Comparison of ENCODE assay signal across 17 cellular contexts in the genomic region with DNA sequence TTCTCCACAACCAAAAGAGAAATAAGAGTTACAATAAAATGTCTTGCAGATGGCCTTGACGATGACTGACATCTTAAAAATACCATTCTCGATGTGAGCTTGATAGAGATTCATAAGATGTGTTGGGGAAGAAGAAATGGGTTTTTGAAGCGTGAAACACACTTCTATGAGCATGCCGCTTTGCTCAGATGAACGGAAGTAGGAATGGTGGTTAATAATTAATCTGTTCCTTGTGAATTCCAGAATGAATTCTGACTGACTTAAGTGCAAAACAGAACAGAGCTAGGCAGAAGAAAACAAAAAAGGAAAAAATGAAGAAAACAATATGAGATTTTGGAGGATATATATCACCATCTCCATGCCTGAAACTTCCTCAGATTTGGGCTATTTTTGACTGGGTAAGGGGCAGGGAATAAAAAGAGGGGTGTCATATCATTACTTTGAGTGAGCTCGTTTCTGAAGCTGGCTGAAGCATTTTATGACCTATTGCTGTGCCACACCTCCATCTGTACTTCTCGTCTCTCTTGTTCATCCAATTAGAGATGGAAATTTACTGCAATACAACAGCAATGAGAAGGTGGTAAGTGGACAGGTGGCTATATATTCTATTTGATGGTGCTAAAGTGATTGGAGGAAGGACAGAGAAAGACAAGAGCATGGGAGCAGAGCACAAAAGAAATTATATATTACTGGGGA.
"Had no signal": no experiment of that assay in that cellular context is flagged by ENCODE, and none has a peak within 500 bp of the region (broad histone marks: within the 10 kb centered on the region; RNA-seq: fewer than 3 reads in every experiment).

No MANE protein-coding gene starts in this region.

- H3K27me3 ChIP-seq: sigmoid colon, spleen, tibial artery had no signal

- ATAC-seq: activated CD4-positive, alpha-beta T cell treated with anti-CD3 and anti-CD28 coated beads for 36 hours; effector memory CD8-positive, alpha-beta T cell; left ventricle myocardium superior had no signal

- H3K4me3 ChIP-seq: sigmoid colon, spleen, tibial artery had no signal

- DNase-seq: activated CD4-positive, alpha-beta memory T cell treated with anti-CD3 and anti-CD28 coated beads for 36 hours; activated CD4-positive, alpha-beta T cell treated with anti-CD3 and anti-CD28 coated beads for 36 hours; activated gamma-delta T cell treated with Interleukin-2 at 50 U/mL for 16 hours; activated T-cell treated with anti-CD3 and anti-CD28 coated beads for 4 hours; effector memory CD8-positive, alpha-beta T cell; foreskin fibroblast; hippocampal formation; left ventricle myocardium superior; sigmoid colon; spleen; stimulated activated naive CD4-positive, alpha-beta T cell treated with Interleukin-2 at 50 U/mL for 16 hours; substantia nigra; SW 1271; tibial artery; WERI-Rb-1 had no signal

- H3K36me3 ChIP-seq: sigmoid colon, spleen, tibial artery, WERI-Rb-1 had no signal

- H3K27ac ChIP-seq: sigmoid colon, spleen, tibial artery, WERI-Rb-1 had no signal

- H3K4me1 ChIP-seq: spleen, tibial artery had no signal

- FAIRE-seq: islet of Langerhans, urothelium cell line had no signal

- H3K9me3 ChIP-seq: sigmoid colon had no signal
